ENCODE assay signal across 2 cellular contexts in the genomic region with DNA sequence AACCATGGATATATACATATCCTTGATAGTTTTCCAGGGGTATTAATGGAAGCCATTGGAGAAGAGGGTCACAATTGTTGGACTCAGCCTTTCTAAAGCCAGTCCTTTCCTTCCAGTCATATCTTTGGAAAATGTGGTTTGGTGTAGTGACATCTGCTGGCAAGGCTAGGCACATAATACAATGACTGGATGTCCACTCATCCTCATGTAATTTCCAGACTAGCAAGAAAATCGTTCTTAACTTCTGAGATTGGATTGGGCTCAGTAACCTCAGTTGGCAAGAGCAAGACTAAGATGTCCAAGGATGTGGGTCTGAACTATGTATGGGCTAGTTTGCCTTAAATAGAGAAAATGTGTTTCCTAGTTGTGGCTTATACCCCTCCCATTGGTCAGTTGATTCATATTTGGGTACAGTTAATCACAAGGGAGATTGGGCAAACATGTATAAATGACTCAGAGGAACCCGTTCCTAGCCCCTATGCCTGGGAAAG.
TF ChIP-seq lines count a peak whose summit lies in the region.

No MANE protein-coding gene starts in this region.

TF ChIP-seq in IMR-90, 13 proteins besides CTCF, POLR2A, EP300 and RAD21:
- TF ChIP-seq, protein P1, sequence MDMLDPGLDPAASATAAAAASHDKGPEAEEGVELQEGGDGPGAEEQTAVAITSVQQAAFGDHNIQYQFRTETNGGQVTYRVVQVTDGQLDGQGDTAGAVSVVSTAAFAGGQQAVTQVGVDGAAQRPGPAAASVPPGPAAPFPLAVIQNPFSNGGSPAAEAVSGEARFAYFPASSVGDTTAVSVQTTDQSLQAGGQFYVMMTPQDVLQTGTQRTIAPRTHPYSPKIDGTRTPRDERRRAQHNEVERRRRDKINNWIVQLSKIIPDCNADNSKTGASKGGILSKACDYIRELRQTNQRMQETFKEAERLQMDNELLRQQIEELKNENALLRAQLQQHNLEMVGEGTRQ (IDR thresholded peaks at IDR 0.05; ENCODE audit: low read depth, low read length) = no peak
- peak; percentile 65 for TF ChIP-seq SMC3 (IDR thresholded peaks at IDR 0.05; ENCODE audit: low read depth, low read length)
- no peak for TF ChIP-seq MXI1 (IDR thresholded peaks at IDR 0.05; ENCODE audit: borderline replicate concordance, low read depth, low read length)
- no peak for TF ChIP-seq NFE2L2 (IDR thresholded peaks at IDR 0.05; ENCODE audit: low read depth, low read length)
- TF ChIP-seq, protein P2, sequence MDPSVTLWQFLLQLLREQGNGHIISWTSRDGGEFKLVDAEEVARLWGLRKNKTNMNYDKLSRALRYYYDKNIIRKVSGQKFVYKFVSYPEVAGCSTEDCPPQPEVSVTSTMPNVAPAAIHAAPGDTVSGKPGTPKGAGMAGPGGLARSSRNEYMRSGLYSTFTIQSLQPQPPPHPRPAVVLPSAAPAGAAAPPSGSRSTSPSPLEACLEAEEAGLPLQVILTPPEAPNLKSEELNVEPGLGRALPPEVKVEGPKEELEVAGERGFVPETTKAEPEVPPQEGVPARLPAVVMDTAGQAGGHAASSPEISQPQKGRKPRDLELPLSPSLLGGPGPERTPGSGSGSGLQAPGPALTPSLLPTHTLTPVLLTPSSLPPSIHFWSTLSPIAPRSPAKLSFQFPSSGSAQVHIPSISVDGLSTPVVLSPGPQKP (IDR thresholded peaks at IDR 0.05; ENCODE audit: borderline replicate concordance, low read depth, low read length) = no peak
- TF ChIP-seq RCOR1 (IDR thresholded peaks at IDR 0.05; ENCODE audit: insufficient replicate concordance, low read length) = no peak
- peak; percentile 60 for TF ChIP-seq CEBPB (IDR thresholded peaks at IDR 0.05; ENCODE audit: low read depth, low read length)
- no peak for TF ChIP-seq MAFK (IDR thresholded peaks at IDR 0.05; ENCODE audit: low read depth, low read length)
- no peak for TF ChIP-seq CHD1 (IDR thresholded peaks at IDR 0.05; ENCODE audit: low read depth, low read length)
- no peak for TF ChIP-seq MAZ (IDR thresholded peaks at IDR 0.05; ENCODE audit: borderline replicate concordance, low read depth, low read length)
- no peak for TF ChIP-seq BHLHE40 (IDR thresholded peaks at IDR 0.05; ENCODE audit: low read depth, low read length)

TF ChIP-seq in SK-N-SH, 30 proteins besides CTCF, POLR2A, EP300 and RAD21:
- TF ChIP-seq ELF1 (IDR thresholded peaks at IDR 0.05) (no peak), FOSL2 (IDR thresholded peaks at IDR 0.05; ENCODE audit: borderline replicate concordance, low read depth) (0 out of 2 replicates have a peak, but pooled peaks have one; percentile 32), SMC3 (IDR thresholded peaks at IDR 0.05; ENCODE audit: low read depth, low read length) (peak; percentile 67)
